Comparison of ENCODE assay signal across 8 cellular contexts in genomic region chrX:54358424-54359211, GRCh38. TPM values are rescaled to one million over a fixed set of nuclear protein-coding genes. Genes with fewer than 3 reads are reported as not detected.
A peak's percentile ranks its signal among the peaks of the same experiment; 100 is the strongest.
DNase-seq lines count a peak whose midpoint lies in the region; ATAC-seq and TF ChIP-seq lines count a peak whose summit lies in the region.

No MANE protein-coding gene starts in this region.

- WGBS in suprapubic skin = 45% methylated on average over 46 of the region's 54 CpGs

- peaks cover 4% of the 10 kb centered on the region for H3K9me3 Mint-ChIP-seq in nephron

- no peak for TF ChIP-seq EP300 in suprapubic skin (IDR thresholded peaks at IDR 0.05)

- no peak for TF ChIP-seq CTCF in fibroblast of pulmonary artery (IDR thresholded peaks at IDR 0.05; ENCODE audit: low read length, missing control alignments)
- no peak for TF ChIP-seq CTCF in nephron (IDR thresholded peaks at IDR 0.05; ENCODE audit: unreplicated experiment in 3 of 3)
- TF ChIP-seq CTCF in suprapubic skin (IDR thresholded peaks at IDR 0.05) = no peak

- no peak for ATAC-seq in GM21723 (IDR thresholded peaks at IDR 0.05; ENCODE audit: unreplicated experiment)

- TF ChIP-seq POLR2A in suprapubic skin (IDR thresholded peaks at IDR 0.05) = no peak

- H3K36me3 Mint-ChIP-seq in nephron (ENCODE audit: low read depth) = no peaks in the 10 kb centered on the region

- peaks cover 10% of the 10 kb centered on the region for H3K4me1 ChIP-seq in suprapubic skin

- no peaks in the 10 kb centered on the region for H3K9me3 ChIP-seq in suprapubic skin

- H3K36me3 ChIP-seq in suprapubic skin = no peaks in the 10 kb centered on the region

- no peaks in the 10 kb centered on the region for H3K27me3 ChIP-seq in suprapubic skin

- H3K4me3 ChIP-seq in fibroblast of pulmonary artery (replicated peaks; ENCODE audit: low read depth, low read length) (peak overlapping the region; percentile 59), suprapubic skin (peak overlapping the region; percentile 53)

- peaks cover 3% of the 10 kb centered on the region for H3K27me3 Mint-ChIP-seq in nephron (ENCODE audit: low read depth)

- H3K4me1 Mint-ChIP-seq in nephron = peaks cover 11% of the 10 kb centered on the region

- H3K4me3 Mint-ChIP-seq in nephron = peak overlapping the region; percentile 92 to 98 (median 97)

- peak; percentile 72 for DNase-seq in activated effector memory CD4-positive, alpha-beta T cell treated with anti-CD3 and anti-CD28 coated beads, Interleukin-2, amount 50 U/mL, for 16 hours
- no peak for DNase-seq in activated effector memory CD4-positive, alpha-beta T cell treated with Interleukin-2 at 50 U/mL for 16 hours
- DNase-seq in NCI-H510A (lab: John Stamatoyannopoulos, UW) = peak; percentile 79
- DNase-seq in activated T-helper 1 cell treated with anti-CD3 and anti-CD28 coated beads, Interleukin-2, amount 50 U/mL, for 16 hours (ENCODE audit: low read depth in 1 of 2, low spot score in 1 of 2) = peak; percentile 3 to 9
- peak; percentile 61 for DNase-seq in fibroblast of pulmonary artery (ENCODE audit: low read depth)
- peak; percentile 70 to 71 for DNase-seq in suprapubic skin (ENCODE audit: low spot score in 2 of 2)

- peak overlapping the region; percentile 59 for H3K27ac ChIP-seq in suprapubic skin

- peak overlapping the region; percentile 100 for H3K27ac Mint-ChIP-seq in nephron

RNA-seq across cellular contexts. Expression of gene WNK3, which starts 0.8 kb away (rescaled TPM):
- 1 to 10 TPM in 2 of 4 donors, under 1 TPM in 2; 0.34 to 1.4 (median 0.82) TPM for total RNA-seq in suprapubic skin
